ENCODE assay signal across 18 cellular contexts in genomic region chrX:139844884-139845283, GRCh38.
DNase-seq lines count a peak whose midpoint lies in the region; ATAC-seq, FAIRE-seq and TF ChIP-seq lines count a peak whose summit lies in the region.
"Had no signal": no experiment of that assay in that cellular context is flagged by ENCODE, and none has a peak within 500 bp of the region (broad histone marks: within the 10 kb centered on the region; RNA-seq: fewer than 3 reads in every experiment).

No MANE protein-coding gene starts in this region.

- intact Hi-C loops in activated B cell treated with CpG ODN at 0.5 μM for 24 hours (cut with micrococcal nuclease) (no loop called here), ascending aorta (cut with DNase I) (no loop called here)

- no peaks in the 10 kb centered on the region for H3K9me3 Mint-ChIP-seq in activated B cell treated with CpG ODN at 0.5 μM for 24 hours
- H3K9me3 Mint-ChIP-seq: natural killer cell had no signal

- CTCF ChIA-PET in activated B cell treated with CpG ODN at 0.5 μM for 24 hours (lab: Charles Lee) (no interaction called here), HEK293T (lab: Yijun Ruan, JAX) (no interaction called here)

- H3K4me1 ChIP-seq in ascending aorta = no peaks in the 10 kb centered on the region
- H3K4me1 ChIP-seq: lower lobe of right lung had no signal

- no peak overlapping the region for H3K4me3 ChIP-seq in ascending aorta
- H3K4me3 ChIP-seq: coronary artery, lower lobe of right lung, stomach had no signal

- POLR2A ChIA-PET in activated B cell treated with CpG ODN at 0.5 μM for 24 hours (lab: Charles Lee) = no interaction called here
- POLR2A ChIA-PET in HEK293T (lab: Yijun Ruan, JAX) = no interaction called here

- no peak for TF ChIP-seq POLR2A in GM12892 (IDR thresholded peaks at IDR 0.05; ENCODE audit: low read depth, low read length)

- H3K4me1 Mint-ChIP-seq in activated B cell treated with CpG ODN at 0.5 μM for 24 hours = peaks cover 22% of the 10 kb centered on the region

- peaks cover 5% of the 10 kb centered on the region for H3K36me3 Mint-ChIP-seq in activated B cell treated with CpG ODN at 0.5 μM for 24 hours (ENCODE audit: low read depth)
- H3K36me3 Mint-ChIP-seq: natural killer cell had no signal

- no peak for TF ChIP-seq CTCF in activated B cell treated with CpG ODN at 0.5 μM for 24 hours (IDR thresholded peaks at IDR 0.05)
- TF ChIP-seq CTCF in ascending aorta (IDR thresholded peaks at IDR 0.05) = no peak

- no peak overlapping the region for H3K27ac ChIP-seq in ascending aorta
- H3K27ac ChIP-seq: coronary artery, lower lobe of right lung, stomach had no signal

- H3K27me3 Mint-ChIP-seq in activated B cell treated with CpG ODN at 0.5 μM for 24 hours = no peaks in the 10 kb centered on the region
- H3K27me3 Mint-ChIP-seq: activated CD4-positive, alpha-beta T cell treated with anti-CD3 and anti-CD28 coated beads for 36 hours had no signal

- H3K4me3 Mint-ChIP-seq in activated B cell treated with CpG ODN at 0.5 μM for 24 hours = no peak overlapping the region
- H3K4me3 Mint-ChIP-seq: activated CD4-positive, alpha-beta T cell treated with anti-CD3 and anti-CD28 coated beads for 36 hours; natural killer cell had no signal

- peak; percentile 79 for ATAC-seq in GM21447 (IDR thresholded peaks at IDR 0.05; ENCODE audit: unreplicated experiment)
- peak; percentile 43 for ATAC-seq in HG03095 (IDR thresholded peaks at IDR 0.05; ENCODE audit: unreplicated experiment)
- ATAC-seq in activated B cell treated with CpG ODN at 0.5 μM for 24 hours (ENCODE audit: low read depth) = peak; percentile 54
- ATAC-seq: natural killer cell had no signal

- DNase-seq in GM12892 (ENCODE audit: insufficient read length) = no peak
- DNase-seq in activated B cell treated with CpG ODN at 0.5 μM for 24 hours = no peak
- DNase-seq in ascending aorta (ENCODE audit: low spot score in 2 of 2) = no peak
- no peak for DNase-seq in NCI-H1092 treated with DMSO at 0.1 percent for 48 hours (lab: John Stamatoyannopoulos, UW)
- no peak for DNase-seq in HEK293T (ENCODE audit: extremely low spot score)
- DNase-seq in mesenteric fat pad (ENCODE audit: low spot score) = no peak
- DNase-seq: activated naive CD4-positive, alpha-beta T cell treated with Interleukin-2 at 50 U/mL for 16 hours; Calu3; lower lobe of right lung; natural killer cell; NCI-H226; stimulated activated CD4-positive, alpha-beta T cell treated with anti-CD3 and anti-CD28 coated beads, Interleukin-15, amount 100 ng/mL, for 24 hours; stomach; T-helper 2 cell had no signal

- peak overlapping the region; percentile 41 for H3K27ac Mint-ChIP-seq in activated B cell treated with CpG ODN at 0.5 μM for 24 hours
- H3K27ac Mint-ChIP-seq: activated CD4-positive, alpha-beta T cell treated with anti-CD3 and anti-CD28 coated beads for 36 hours had no signal

- H3K9me3 ChIP-seq in ascending aorta = no peaks in the 10 kb centered on the region
- H3K9me3 ChIP-seq: lower lobe of right lung, stomach had no signal

- no peaks in the 10 kb centered on the region for H3K36me3 ChIP-seq in ascending aorta
- H3K36me3 ChIP-seq: lower lobe of right lung, stomach had no signal

- H3K27me3 ChIP-seq in ascending aorta = no peaks in the 10 kb centered on the region
- H3K27me3 ChIP-seq: stomach had no signal

- peak; percentile 54 for FAIRE-seq in GM12892 (lab: Jason Lieb, UNC)

TF ChIP-seq in HEK293T, 16 proteins besides CTCF, POLR2A, EP300 and RAD21:
- no peak for TF ChIP-seq ZNF384 (IDR thresholded peaks at IDR 0.05)
- no peak for TF ChIP-seq LEF1 (IDR thresholded peaks at IDR 0.05; ENCODE audit: borderline replicate concordance)
- TF ChIP-seq PKNOX1 (IDR thresholded peaks at IDR 0.05) = no peak
- no peak for TF ChIP-seq L3MBTL2 (conservative IDR thresholded peaks at IDR 0.05)
- no peak for TF ChIP-seq ELF4 (IDR thresholded peaks at IDR 0.05)
- no peak for TF ChIP-seq FOXK2 (IDR thresholded peaks at IDR 0.05)
- no peak for TF ChIP-seq FOXM1 (IDR thresholded peaks at IDR 0.05; ENCODE audit: borderline replicate concordance)
- no peak for TF ChIP-seq SUZ12 (IDR thresholded peaks at IDR 0.05)
- no peak for TF ChIP-seq ARNT (IDR thresholded peaks at IDR 0.05)
TF ChIP-seq in HEK293T: peak in this region for 0.
